13 cellular contexts compared by ENCODE assay signal in the genomic region with DNA sequence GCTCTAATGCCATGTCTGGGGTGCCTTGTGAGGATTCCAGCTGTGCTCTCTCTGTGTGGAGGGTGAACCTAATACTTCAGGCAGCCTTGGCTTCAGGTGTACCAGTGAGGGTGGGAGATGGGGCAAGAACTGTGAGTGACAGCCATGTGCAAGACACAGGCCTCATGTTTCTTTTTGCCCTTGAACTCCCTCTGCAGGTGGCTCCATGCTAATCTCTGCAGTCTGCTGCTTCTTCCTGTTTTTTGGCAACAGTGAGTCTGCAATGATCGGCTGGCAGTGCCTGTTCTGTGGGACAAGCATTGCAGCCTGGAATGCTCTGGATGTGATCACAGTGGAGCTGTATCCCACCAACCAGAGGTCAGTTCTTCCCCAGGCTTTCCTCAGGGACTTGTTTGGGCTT.
DNase-seq lines count a peak whose midpoint lies in the region; ATAC-seq and TF ChIP-seq lines count a peak whose summit lies in the region.
"Had no signal": no experiment of that assay in that cellular context is flagged by ENCODE, and none has a peak within 500 bp of the region (broad histone marks: within the 10 kb centered on the region; RNA-seq: fewer than 3 reads in every experiment).

No MANE protein-coding gene starts in this region.

- no peak overlapping the region for H4K91ac ChIP-seq in H9 (ENCODE audit: insufficient read length, low read depth, low read length)

- no peaks in the 10 kb centered on the region; a peak in 1 of 7 replicates for H3K36me3 Mint-ChIP-seq in H9 (ENCODE audit: insufficient read depth in 1 of 3, low read depth in 3 of 3)
- H3K36me3 Mint-ChIP-seq: type B pancreatic cell had no signal

- no peak overlapping the region for H2BK5ac ChIP-seq in H9 (ENCODE audit: insufficient read length, low read length)

- H3K27me3 Mint-ChIP-seq in H9 (ENCODE audit: low read depth), result peaks cover 8% of the 10 kb centered on the region; the same call in 1 of the 2 replicates

- ATAC-seq in left ventricle myocardium superior, result peak; percentile 55
- ATAC-seq: activated T-cell treated with anti-CD3 and anti-CD28 coated beads, Interleukin-2, amount 50 U/mL, for 4 hours had no signal

- H2BK15ac ChIP-seq in H9 (ENCODE audit: low read depth, low read length), result no peak overlapping the region

- no peak overlapping the region for H3K4me3 ChIP-seq in OCI-LY3 (ENCODE audit: low read length)
- H3K4me3 ChIP-seq in lower leg skin (ENCODE audit: low read depth, poor library complexity, severe bottlenecking), result no peak overlapping the region
- H3K4me3 ChIP-seq: breast epithelium had no signal

- H3T11ph ChIP-seq in H9 (ENCODE audit: low read length), result no peak overlapping the region

- H3K9ac ChIP-seq in H9 (ENCODE audit: extremely low read depth, insufficient read length, low read length) (no peak overlapping the region), OCI-LY3 (ENCODE audit: low read length) (no peak overlapping the region)

- no peaks in the 10 kb centered on the region for H3K36me3 ChIP-seq in OCI-LY3 (replicated peaks; ENCODE audit: low read depth, low read length)
- H3K36me3 ChIP-seq: breast epithelium had no signal

- H3K79me2 ChIP-seq in H9 (ENCODE audit: insufficient read depth, low read length), result no peaks in the 10 kb centered on the region
- no peaks in the 10 kb centered on the region for H3K79me2 ChIP-seq in OCI-LY3 (ENCODE audit: low read length)

- no peaks in the 10 kb centered on the region for H3K23me2 ChIP-seq in H9 (ENCODE audit: insufficient read length, low read depth, low read length, poor library complexity, severe bottlenecking)

- DNase-seq in GDM1 (lab: John Stamatoyannopoulos, UW) (peak; percentile 21), H9 (peak; percentile 57), left ventricle myocardium superior (no peak), lower leg skin (ENCODE audit: low spot score in 2 of 2) (no peak), NCI-H510A (lab: John Stamatoyannopoulos, UW) (no peak)
- no peak for DNase-seq in central memory CD4-positive, alpha-beta T cell
- DNase-seq: activated T-cell treated with anti-CD3 and anti-CD28 coated beads, Interleukin-2, amount 50 U/mL, for 4 hours; HCEC 1CT; NCI-H187 treated with DMSO at 0.1 percent for 48 hours; occipital lobe had no signal

- H3K27ac Mint-ChIP-seq in H9, result no peak overlapping the region
- H3K27ac Mint-ChIP-seq: type B pancreatic cell had no signal

- TF ChIP-seq POLR2A in lower leg skin (IDR thresholded peaks at IDR 0.05), result no peak

- no peak overlapping the region for H3K56ac ChIP-seq in H9 (ENCODE audit: insufficient read length, low read depth, low read length)

- no peak overlapping the region for H2AK5ac ChIP-seq in H9 (ENCODE audit: insufficient read length, low read length)

- H3K4ac ChIP-seq in H9 (ENCODE audit: low read depth, low read length), result no peak overlapping the region

- peaks cover 0 to 3% of the 10 kb centered on the region in 2 experiments; a peak in 1 of 5 replicates for H3K9me3 Mint-ChIP-seq in H9
- H3K9me3 Mint-ChIP-seq: activated T-cell treated with anti-CD3 and anti-CD28 coated beads, Interleukin-2, amount 50 U/mL, for 4 hours; type B pancreatic cell had no signal

- H3K4me2 ChIP-seq in H9 (ENCODE audit: insufficient read depth, insufficient read length, low read length) (no peak overlapping the region), OCI-LY3 (ENCODE audit: low read length) (no peak overlapping the region)

- no peak overlapping the region for H2BK120ac ChIP-seq in H9 (ENCODE audit: low read depth, low read length, poor library complexity, severe bottlenecking)

- H3K4me1 ChIP-seq in H9 (ENCODE audit: insufficient read depth, low read length) (no peaks in the 10 kb centered on the region), OCI-LY3 (ENCODE audit: low read length) (no peaks in the 10 kb centered on the region)
- H3K4me1 ChIP-seq: breast epithelium had no signal

- H3K9me3 ChIP-seq in H9 (ENCODE audit: control insufficient read depth, low read depth, low read length) (no peaks in the 10 kb centered on the region), OCI-LY3 (ENCODE audit: insufficient read depth, low read length) (no peaks in the 10 kb centered on the region)
- H3K9me3 ChIP-seq: breast epithelium had no signal

- H4K8ac ChIP-seq in H9 (replicated peaks; ENCODE audit: insufficient read length, low read depth, low read length), result no peak overlapping the region

- H3K4me3 Mint-ChIP-seq in H9, result no peak overlapping the region
- H3K4me3 Mint-ChIP-seq: activated T-cell treated with anti-CD3 and anti-CD28 coated beads, Interleukin-2, amount 50 U/mL, for 4 hours; type B pancreatic cell had no signal

- no peak overlapping the region for H3K18ac ChIP-seq in H9 (ENCODE audit: insufficient read length, low read depth, low read length)

- H3K27me3 ChIP-seq in H9 (ENCODE audit: insufficient read depth, low read length) (no peaks in the 10 kb centered on the region), OCI-LY3 (ENCODE audit: low read depth, low read length) (peaks cover 17% of the 10 kb centered on the region)

- TF ChIP-seq CTCF in H9 (conservative IDR thresholded peaks at IDR 0.05), result peak; percentile 47
- TF ChIP-seq CTCF in OCI-LY3 (IDR thresholded peaks at IDR 0.05; ENCODE audit: low read depth, low read length), result peak; percentile 26
- no peak for TF ChIP-seq CTCF in lower leg skin (IDR thresholded peaks at IDR 0.05)

- no peak overlapping the region for H4K5ac ChIP-seq in H9 (ENCODE audit: insufficient read length, low read depth, low read length)

- no peak overlapping the region for H3K23ac ChIP-seq in H9 (ENCODE audit: insufficient read length, low read depth, low read length)

- no peak overlapping the region for H3K27ac ChIP-seq in H9 (ENCODE audit: insufficient read length, low read depth, low read length)
- H3K27ac ChIP-seq in OCI-LY3 (ENCODE audit: low read length), result no peak overlapping the region
- H3K27ac ChIP-seq: breast epithelium had no signal

- no peak overlapping the region for H2BK12ac ChIP-seq in H9 (ENCODE audit: insufficient read length, low read depth, low read length)

- no peak overlapping the region for H3K14ac ChIP-seq in H9 (ENCODE audit: insufficient read depth, low read length)

- H2AFZ ChIP-seq in H9 (ENCODE audit: low read length), result no peak overlapping the region
- H2AFZ ChIP-seq in OCI-LY3 (ENCODE audit: low read depth, low read length), result no peak overlapping the region

- no peaks in the 10 kb centered on the region for H3K79me1 ChIP-seq in H9 (ENCODE audit: insufficient read depth, low read depth, low read length, poor library complexity, severe bottlenecking)

- intact Hi-C loops in left ventricle myocardium superior (cut with micrococcal nuclease) (no loop called here), lower leg skin (cut with DNase I; ENCODE audit: low total_unique reads) (loop anchor here (10.0 kb wide), 1 partner anchor 65 kb away; no protein-coding TSS in a partner anchor)

- peaks cover 12 to 13% of the 10 kb centered on the region in 2 experiments; a peak in 3 of 4 replicates for H3K4me1 Mint-ChIP-seq in H9

- WGBS in H9 (ENCODE audit: extremely low coverage, insufficient read length, low lambda C conversion rate), result no CpG with 5 or more reads among the region's 1 CpG
- WGBS in lower leg skin, 2 donors, result 31 to 50% methylated on average over 1 of the region's 1 CpG

- H4K20me1 ChIP-seq in H9 (ENCODE audit: control insufficient read depth, insufficient read depth, insufficient read length) (no peaks in the 10 kb centered on the region), OCI-LY3 (ENCODE audit: insufficient read depth, low read length) (no peaks in the 10 kb centered on the region)

- no peak overlapping the region for H2BK20ac ChIP-seq in H9 (ENCODE audit: low read depth, low read length, poor library complexity, severe bottlenecking)

Comparison
In these comparisons a context has a peak if more than half of its experiments do, and no peak if none do; other contexts are left out.
1. DNase-seq: peak in GDM1 (single experiment) and H9 (single experiment); none in left ventricle myocardium superior (single experiment), central memory CD4-positive, alpha-beta T cell (single experiment), lower leg skin (0 of 2) and NCI-H510A (single experiment).
2. CTCF ChIP-seq: peak in H9 (single experiment) and OCI-LY3 (single experiment); none in lower leg skin (0 of 3).